In the genomic region with DNA sequence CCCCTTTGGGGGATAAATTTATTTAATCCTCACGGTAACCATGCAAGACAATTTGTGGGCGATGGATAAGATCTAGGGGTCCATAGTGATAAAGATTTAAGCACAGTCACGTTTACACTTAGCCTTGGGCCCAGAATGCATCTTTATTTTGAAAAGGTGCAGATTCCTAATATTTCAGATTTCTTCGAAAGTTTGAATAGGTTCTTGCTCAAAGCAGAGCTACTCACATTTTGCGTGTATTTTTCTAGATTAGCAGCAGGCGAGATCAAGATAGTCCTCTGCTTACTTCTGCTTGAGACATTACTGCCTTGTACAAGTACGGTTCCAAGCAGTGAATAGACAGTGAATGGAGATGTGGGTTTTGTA, we compare ENCODE assay signal across 8 cellular contexts. TPM values are rescaled to one million over a fixed set of nuclear protein-coding genes. Genes with fewer than 3 reads are reported as not detected.
A peak's percentile ranks its signal among the peaks of the same experiment; 100 is the strongest.
DNase-seq lines count a peak whose midpoint lies in the region; ATAC-seq and TF ChIP-seq lines count a peak whose summit lies in the region.

No MANE protein-coding gene starts in this region.

- intact Hi-C loops in prostate gland (cut with DNase I): no loop called here

- H3K4me1 ChIP-seq in prostate gland (replicated peaks): no peaks in the 10 kb centered on the region

- DNase-seq in OCI-M1 (lab: John Stamatoyannopoulos, UW) (peak; percentile 77), epithelial cell of prostate (ENCODE audit: low read depth, low spot score) (no peak), prostate gland (ENCODE audit: low spot score) (no peak), glomerular visceral epithelial cell (ENCODE audit: extremely low spot score) (no peak)

- no peak for TF ChIP-seq POLR2A in prostate gland (IDR thresholded peaks at IDR 0.05)

- 2% methylated on average over 7 of the region's 7 CpGs for WGBS in prostate gland

- H3K9me3 ChIP-seq in prostate gland: no peaks in the 10 kb centered on the region

- H3K4me3 ChIP-seq in prostate gland: peak overlapping the region; percentile 78 to 84

- ATAC-seq in GM19395 (IDR thresholded peaks at IDR 0.05; ENCODE audit: unreplicated experiment) (peak; percentile 7), HG03521 (IDR thresholded peaks at IDR 0.05; ENCODE audit: unreplicated experiment) (no peak), HG03354 (IDR thresholded peaks at IDR 0.05; ENCODE audit: poor library complexity, severe bottlenecking, unreplicated experiment) (no peak), GM21619 (IDR thresholded peaks at IDR 0.05; ENCODE audit: unreplicated experiment) (no peak)

- H3K27ac ChIP-seq in epithelial cell of prostate (peak overlapping the region; percentile 96), prostate gland (peak overlapping the region; percentile 83 to 87)

- no peaks in the 10 kb centered on the region for H3K36me3 ChIP-seq in prostate gland

- no peaks in the 10 kb centered on the region for H3K27me3 ChIP-seq in prostate gland (replicated peaks; ENCODE audit: insufficient read depth)

- TF ChIP-seq CTCF in prostate gland (IDR thresholded peaks at IDR 0.05): no peak

RNA-seq across cellular contexts. Expression of gene TSEN15, which starts 0.6 kb away (rescaled TPM):
- total RNA-seq in prostate gland: 10 to 100 TPM; 33.4 to 36.8 TPM

RNA-seq across cellular contexts. Expression of gene COLGALT2, which starts 14.6 kb away (rescaled TPM):
- total RNA-seq in prostate gland: 1 to 10 TPM; 1.5 to 9.0 TPM
